In genomic region chr15:63256433-63256884, GRCh38 we compare ENCODE assay signal across 10 cellular contexts. TPM values are rescaled to one million over a fixed set of nuclear protein-coding genes. Genes with fewer than 3 reads are reported as not detected.
DNase-seq lines count a peak whose midpoint lies in the region; ATAC-seq and TF ChIP-seq lines count a peak whose summit lies in the region.
"Had no signal": no experiment of that assay in that cellular context is flagged by ENCODE, and none has a peak within 500 bp of the region (broad histone marks: within the 10 kb centered on the region; RNA-seq: fewer than 3 reads in every experiment).

No MANE protein-coding gene starts in this region.

- peaks cover 6% of the 10 kb centered on the region for H3K9me3 ChIP-seq in mesodermal cell (ENCODE audit: control insufficient read depth, low read length)
- H3K9me3 ChIP-seq in body of pancreas = no peaks in the 10 kb centered on the region
- no peaks in the 10 kb centered on the region for H3K9me3 ChIP-seq in mucosa of descending colon
- H3K9me3 ChIP-seq: adrenal gland had no signal

- H3K27ac ChIP-seq in mesodermal cell (ENCODE audit: low read depth, low read length, severe bottlenecking) (peak overlapping the region; percentile 97), body of pancreas (no peak overlapping the region)
- H3K27ac ChIP-seq: adrenal gland had no signal

- WGBS in mesodermal cell (ENCODE audit: insufficient coverage in 2 of 2), 2 experiments = 0% methylated on average over 1 of the region's 4 CpGs; no CpG with 5 or more reads in 1 of the 2 experiments
- WGBS in body of pancreas, 2 donors = 57 to 71% methylated on average over 4 of the region's 4 CpGs

- intact Hi-C loops in body of pancreas (cut with DNase I) = no loop called here
- intact Hi-C loops in mucosa of descending colon (cut with DNase I, micrococcal nuclease) = no loop called here
- intact Hi-C loops in head of caudate nucleus (cut with DNase I) = no loop called here

- in situ Hi-C loops in Caki2 (cut with HindIII; ENCODE audit: low pct_unique_long_range_greater_than_20kb, low sequenced_read_pairs) = no loop called here

- TF ChIP-seq CTCF in cardiac fibroblast (IDR thresholded peaks at IDR 0.05; ENCODE audit: low read depth, low read length) (no peak), body of pancreas (IDR thresholded peaks at IDR 0.05) (no peak), mucosa of descending colon (IDR thresholded peaks at IDR 0.05) (no peak)

- H3K36me3 ChIP-seq in mesodermal cell (ENCODE audit: control insufficient read depth, insufficient read depth, low read length) (peaks cover 33% of the 10 kb centered on the region), body of pancreas (replicated peaks in 1 of 2; ENCODE audit: insufficient read depth in 1 of 2, low read depth in 2 of 2) (no peaks in the 10 kb centered on the region), mucosa of descending colon (ENCODE audit: low read depth) (no peaks in the 10 kb centered on the region)

- H3K4me3 ChIP-seq in cardiac fibroblast (replicated peaks in 1 of 2; ENCODE audit: low read depth in 2 of 2, low read length in 2 of 2) (no peak overlapping the region), mesodermal cell (ENCODE audit: extremely low read depth, insufficient read depth, low read length, poor library complexity, severe bottlenecking) (no peak overlapping the region), body of pancreas (no peak overlapping the region), mucosa of descending colon (no peak overlapping the region)
- H3K4me3 ChIP-seq: adrenal gland had no signal

- DNase-seq in Caki2 (ENCODE audit: low read depth) (peak; percentile 45), LHCN-M2 (ENCODE audit: low read depth) (peak; percentile 91), cardiac fibroblast (ENCODE audit: low read depth in 2 of 2) (peak; percentile 79 to 80), body of pancreas (no peak), mucosa of descending colon (no peak), head of caudate nucleus (no peak)
- DNase-seq: adrenal gland, NCI-H1694 had no signal

- TF ChIP-seq POLR2A in body of pancreas (IDR thresholded peaks at IDR 0.05) = no peak

- ATAC-seq in body of pancreas (no peak), mucosa of descending colon (no peak), GM21786 (IDR thresholded peaks at IDR 0.05; ENCODE audit: unreplicated experiment) (no peak)

- H3K4me1 ChIP-seq in mesodermal cell (ENCODE audit: control insufficient read depth, insufficient read depth, low read length, poor library complexity, severe bottlenecking) = peaks cover 25% of the 10 kb centered on the region
- no peaks in the 10 kb centered on the region for H3K4me1 ChIP-seq in body of pancreas
- H3K4me1 ChIP-seq in mucosa of descending colon (ENCODE audit: low read depth) = no peaks in the 10 kb centered on the region

- H3K27me3 ChIP-seq in body of pancreas = no peaks in the 10 kb centered on the region
- H3K27me3 ChIP-seq: adrenal gland had no signal

RNA-seq across cellular contexts. Expression of gene APH1B, which starts 20.9 kb away (rescaled TPM):
- total RNA-seq in Caki2 (2014; rRNA removed; shearing (Covaris generic); ENCODE audit: low replicate concordance) = 3.5 and 5.1 TPM in 2 replicates
- 27.3 and 32.8 TPM in 2 replicates for total RNA-seq in LHCN-M2 (2014; rRNA removed)
- 17.8 TPM for polyA plus RNA-seq in LHCN-M2 (2012)
- 8.6 TPM for polyA plus RNA-seq in mesodermal cell (2013, experiment 1 of 2)
- polyA plus RNA-seq in mesodermal cell (2013, experiment 2 of 2) = 7.8 TPM
- total RNA-seq in body of pancreas = 10 to 100 TPM in 1 of 2 donors, 1 to 10 TPM in 1; 6.9 to 12.7 TPM
- total RNA-seq in mucosa of descending colon = 10 to 100 TPM in 2 of 3 donors, 1 to 10 TPM in 1; 6.1 to 12.7 (median 11.4) TPM

Comparison
In these comparisons a context has a peak if more than half of its experiments do, and no peak if none do; other contexts are left out.
1. DNase-seq: peak in Caki2 (single experiment), LHCN-M2 (single experiment) and cardiac fibroblast (2 of 2); none in body of pancreas (0 of 4), mucosa of descending colon (0 of 3) and head of caudate nucleus (0 of 42).